In genomic region chr13:27449081-27449603, GRCh38 we compare ENCODE assay signal across 8 cellular contexts. TPM values are rescaled to one million over a fixed set of nuclear protein-coding genes. Genes with fewer than 3 reads are reported as not detected.
A peak's percentile ranks its signal among the peaks of the same experiment; 100 is the strongest.
DNase-seq lines count a peak whose midpoint lies in the region; ATAC-seq and TF ChIP-seq lines count a peak whose summit lies in the region.

No MANE protein-coding gene starts in this region.

- H3K4me3 Mint-ChIP-seq in activated T-cell treated with anti-CD3 and anti-CD28 coated beads, Interleukin-2, amount 50 U/mL, for 72 hours, result peak overlapping the region; percentile 92 to 96
- H3K4me3 Mint-ChIP-seq in activated naive CD8-positive, alpha-beta T cell treated with anti-CD3 and anti-CD28 coated beads, Interleukin-2, amount 50 U/mL, for 24 hours, result peak overlapping the region; percentile 96

- H3K27me3 Mint-ChIP-seq in activated T-cell treated with anti-CD3 and anti-CD28 coated beads, Interleukin-2, amount 50 U/mL, for 72 hours (ENCODE audit: low read depth), result no peaks in the 10 kb centered on the region
- no peaks in the 10 kb centered on the region for H3K27me3 Mint-ChIP-seq in activated naive CD8-positive, alpha-beta T cell treated with anti-CD3 and anti-CD28 coated beads, Interleukin-2, amount 50 U/mL, for 24 hours

- peaks cover 9% of the 10 kb centered on the region in 2 donors for H3K36me3 Mint-ChIP-seq in activated T-cell treated with anti-CD3 and anti-CD28 coated beads, Interleukin-2, amount 50 U/mL, for 72 hours (ENCODE audit: insufficient read depth in 2 of 2)
- H3K36me3 Mint-ChIP-seq in activated naive CD8-positive, alpha-beta T cell treated with anti-CD3 and anti-CD28 coated beads, Interleukin-2, amount 50 U/mL, for 24 hours (ENCODE audit: low read depth), result peaks cover 5% of the 10 kb centered on the region

- H3K4me1 ChIP-seq in liver (ENCODE audit: control insufficient read depth in 4 of 4, insufficient read depth in 4 of 4, low read length in 3 of 4) (peaks cover 6 to 26% (median 11%) of the 10 kb centered on the region in 4 donors), tibial nerve (peaks cover 0 to 50% (median 17%) of the 10 kb centered on the region in 4 donors)

- H3K9me3 Mint-ChIP-seq in activated T-cell treated with anti-CD3 and anti-CD28 coated beads, Interleukin-2, amount 50 U/mL, for 72 hours, result no peaks in the 10 kb centered on the region
- H3K9me3 Mint-ChIP-seq in activated naive CD8-positive, alpha-beta T cell treated with anti-CD3 and anti-CD28 coated beads, Interleukin-2, amount 50 U/mL, for 24 hours, result no peaks in the 10 kb centered on the region

- H3K4me3 ChIP-seq in liver (ENCODE audit: low read depth in 1 of 3, low read length in 3 of 3) (peak overlapping the region; percentile 71 to 97 (median 79)), tibial nerve (peak overlapping the region; percentile 64 to 88 (median 78))

- H3K27me3 ChIP-seq in liver (ENCODE audit: control insufficient read depth in 4 of 4, insufficient read depth in 4 of 4, low read length in 3 of 4) (no peaks in the 10 kb centered on the region), tibial nerve (no peaks in the 10 kb centered on the region)

- peaks cover 55% of the 10 kb centered on the region for H3K4me1 Mint-ChIP-seq in activated T-cell treated with anti-CD3 and anti-CD28 coated beads, Interleukin-2, amount 50 U/mL, for 72 hours (ENCODE audit: low read depth)
- peaks cover 59% of the 10 kb centered on the region for H3K4me1 Mint-ChIP-seq in activated naive CD8-positive, alpha-beta T cell treated with anti-CD3 and anti-CD28 coated beads, Interleukin-2, amount 50 U/mL, for 24 hours

- H3K36me3 ChIP-seq in liver (ENCODE audit: control insufficient read depth in 4 of 4, insufficient read depth in 3 of 4, low read depth in 1 of 4, low read length in 3 of 4) (no peaks in the 10 kb centered on the region), tibial nerve (peaks cover 0 to 6% (median 0%) of the 10 kb centered on the region in 3 donors)

- TF ChIP-seq CTCF in liver (IDR thresholded peaks at IDR 0.05; ENCODE audit: low read depth, low read length, missing input control) (no peak), tibial nerve (IDR thresholded peaks at IDR 0.05) (no peak)

- H3K9ac ChIP-seq in liver (ENCODE audit: low read depth in 1 of 2, low read length in 2 of 2), result peak overlapping the region; percentile 92 to 96

- 46% methylated on average over 15 of the region's 15 CpGs for WGBS in liver
- 53% methylated on average over 15 of the region's 15 CpGs for WGBS in tibial nerve, 2 donors

- no peak for TF ChIP-seq RAD21 in liver (IDR thresholded peaks at IDR 0.05)

- DNase-seq in activated T-cell treated with anti-CD3 and anti-CD28 coated beads, Interleukin-2, amount 50 U/mL, for 72 hours, result no peak
- no peak for DNase-seq in activated T-cell treated with anti-CD3 and anti-CD28 coated beads, Interleukin-2, amount 50 U/mL, for 1 hour
- no peak for DNase-seq in activated naive CD8-positive, alpha-beta T cell treated with anti-CD3 and anti-CD28 coated beads, Interleukin-2, amount 50 U/mL, for 24 hours
- DNase-seq in tibial nerve (ENCODE audit: low spot score in 2 of 2) (no peak), LoVo (ENCODE audit: low spot score) (no peak), OCI-M1 (lab: John Stamatoyannopoulos, UW) (no peak), NCI-H1436 (lab: John Stamatoyannopoulos, UW) (no peak)

- H3K9me3 ChIP-seq in liver (ENCODE audit: control insufficient read depth in 4 of 4, low read length in 3 of 4) (no peaks in the 10 kb centered on the region), tibial nerve (no peaks in the 10 kb centered on the region)

- TF ChIP-seq EP300 in tibial nerve (IDR thresholded peaks at IDR 0.05), result no peak

- no peak for ATAC-seq in activated T-cell treated with anti-CD3 and anti-CD28 coated beads, Interleukin-2, amount 50 U/mL, for 72 hours (replicated peaks in 1 of 2)
- no peak for ATAC-seq in activated naive CD8-positive, alpha-beta T cell treated with anti-CD3 and anti-CD28 coated beads, Interleukin-2, amount 50 U/mL, for 24 hours

- peak overlapping the region; percentile 99 for H3K27ac Mint-ChIP-seq in activated T-cell treated with anti-CD3 and anti-CD28 coated beads, Interleukin-2, amount 50 U/mL, for 72 hours
- peak overlapping the region; percentile 93 for H3K27ac Mint-ChIP-seq in activated naive CD8-positive, alpha-beta T cell treated with anti-CD3 and anti-CD28 coated beads, Interleukin-2, amount 50 U/mL, for 24 hours

- TF ChIP-seq POLR2A in tibial nerve (IDR thresholded peaks at IDR 0.05), result no peak

- H3K27ac ChIP-seq in liver (ENCODE audit: low read depth in 1 of 2, low read length in 2 of 2), result peak overlapping the region; percentile 95 to 100
- H3K27ac ChIP-seq in tibial nerve, result peak overlapping the region; percentile 87 to 98 (median 96)

TF ChIP-seq in liver, 16 proteins besides CTCF, POLR2A, EP300 and RAD21:
- no peak for TF ChIP-seq SP1 (IDR thresholded peaks at IDR 0.05)
- no peak for TF ChIP-seq HNF4A (conservative IDR thresholded peaks at IDR 0.05)
- no peak for TF ChIP-seq HNF4G (IDR thresholded peaks at IDR 0.05)
- TF ChIP-seq YY1 (IDR thresholded peaks at IDR 0.05), result no peak
- no peak for TF ChIP-seq FOXA1 (IDR thresholded peaks at IDR 0.05)
- TF ChIP-seq REST (IDR thresholded peaks at IDR 0.05), result no peak
- no peak for TF ChIP-seq TAF1 (conservative IDR thresholded peaks at IDR 0.05)
- no peak for TF ChIP-seq GABPA (IDR thresholded peaks at IDR 0.05 in 1 of 2, conservative IDR thresholded peaks at IDR 0.05 in 1 of 2)

RNA-seq across cellular contexts. Expression of gene MTIF3, which starts 1.2 kb away (rescaled TPM):
- total RNA-seq in activated T-cell treated with anti-CD3 and anti-CD28 coated beads, Interleukin-2, amount 50 U/mL, for 72 hours, result 10 to 100 TPM; 25.0 to 30.6 TPM
- total RNA-seq in liver (10 to 100 TPM; 28.0 to 31.0 TPM), tibial nerve (10 to 100 TPM; 45.4 to 94.2 (median 65.9) TPM)
- polyA plus RNA-seq in liver, result 10 to 100 TPM; 34.5 to 62.1 TPM

RNA-seq across cellular contexts. Expression of gene GTF3A, which starts 24.7 kb away (rescaled TPM):
- total RNA-seq in activated T-cell treated with anti-CD3 and anti-CD28 coated beads, Interleukin-2, amount 50 U/mL, for 72 hours, result 100 to 1,000 TPM; 188 to 237 TPM
- total RNA-seq in liver (10 to 100 TPM; 66.4 to 83.6 TPM), tibial nerve (100 to 1,000 TPM in 3 of 4 donors, 10 to 100 TPM in 1; 64.5 to 201 (median 123) TPM)
- polyA plus RNA-seq in liver, result 100 to 1,000 TPM; 110 to 144 TPM
